ENCODE assay signal across 8 cellular contexts in the genomic region with DNA sequence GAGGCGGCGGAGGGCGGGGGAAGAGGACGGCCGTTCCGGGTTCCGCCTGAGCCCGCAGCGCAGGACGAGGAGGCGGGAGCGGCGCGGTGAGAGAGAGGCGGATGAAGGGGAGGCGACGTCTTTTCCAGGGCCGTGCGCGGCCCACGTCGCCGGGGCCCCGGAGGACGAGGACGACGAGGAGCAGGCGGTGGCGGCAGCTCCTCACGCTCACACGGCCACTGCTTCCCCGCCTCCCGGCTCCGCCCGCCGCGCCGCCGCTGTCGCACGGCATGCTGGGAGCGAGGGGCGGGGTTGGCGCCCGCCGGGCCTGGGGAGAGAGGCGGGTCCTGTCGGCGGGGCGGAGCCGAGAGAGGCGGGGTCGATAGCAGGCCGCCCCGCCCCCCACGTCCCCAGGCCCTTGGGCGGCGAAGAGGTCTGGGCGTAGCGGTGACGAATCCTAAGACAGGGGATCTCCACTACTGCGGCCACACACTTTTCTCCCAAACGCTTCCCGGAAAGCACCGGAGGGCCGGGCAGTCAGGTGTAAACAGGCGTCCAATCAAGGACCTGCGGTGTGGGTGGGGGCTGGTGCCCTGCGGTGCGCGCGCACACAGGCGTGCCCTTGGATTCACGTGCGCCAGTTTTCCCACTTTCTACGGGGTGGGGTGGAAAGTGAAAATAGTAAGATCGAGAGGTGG. TPM values are rescaled to one million over a fixed set of nuclear protein-coding genes. Genes with fewer than 3 reads are reported as not detected.
A peak's percentile ranks its signal among the peaks of the same experiment; 100 is the strongest.
DNase-seq lines count a peak whose midpoint lies in the region; ATAC-seq, FAIRE-seq and TF ChIP-seq lines count a peak whose summit lies in the region.
"Not testable (repeated sequence)": the region's sequence is repeated elsewhere in the genome, so short reads cannot be mapped to it uniquely, and the experiment has no call there.

SMG1 (minus strand) TSS at position 220 of the 677 bp plus-strand sequence. CDS start 367 bp downstream, outside the sequence.

- peak; percentile 79 for ATAC-seq in HG03175 (IDR thresholded peaks at IDR 0.05; ENCODE audit: unreplicated experiment)
- peak; percentile 94 for ATAC-seq in WTC11

- H3K36me3 Mint-ChIP-seq in WTC11: not testable (repeated sequence)

- H3K9me3 Mint-ChIP-seq in WTC11: not testable (repeated sequence)

- peak within 1 kb of the TSS; percentile 62 for H3K4me3 ChIP-seq in bronchial epithelial cell (ENCODE audit: low read depth, low read length)
- H3K4me3 ChIP-seq in small intestine (ENCODE audit: low read depth in 1 of 2, low read length in 2 of 2): peak within 1 kb of the TSS; percentile 57 to 87

- TF ChIP-seq CTCF in WTC11 (IDR thresholded peaks at IDR 0.05); bronchial epithelial cell (IDR thresholded peaks at IDR 0.05; ENCODE audit: insufficient read depth, low read length, severe bottlenecking): not testable (repeated sequence)

- POLR2A ChIA-PET in WTC11 (lab: Charles Lee): interaction anchor here (1.1 kb wide), 1 partner anchor 11 kb away, joined by 3 read pairs; no protein-coding TSS in a partner anchor

- TF ChIP-seq POLR2A in GM18951 (IDR thresholded peaks at IDR 0.05; ENCODE audit: extremely low read depth, insufficient read depth, insufficient read length): peak; percentile 76

- not testable (repeated sequence) for H3K27me3 ChIP-seq in bronchial epithelial cell (ENCODE audit: control insufficient read depth, insufficient read depth, low read length); small intestine (ENCODE audit: control insufficient read depth in 2 of 2, insufficient read depth in 2 of 2, low read length in 2 of 2)

- not testable (repeated sequence) for H3K9me3 ChIP-seq in small intestine (ENCODE audit: control insufficient read depth, low read depth)

- DNase-seq in AG08396 (ENCODE audit: low spot score): peak; percentile 92
- DNase-seq in NCI-H2227 treated with DMSO at 0.1 percent for 48 hours (lab: John Stamatoyannopoulos, UW): peak; percentile 93
- peak; percentile 92 for DNase-seq in WTC11 (ENCODE audit: low spot score)
- DNase-seq in bronchial epithelial cell (ENCODE audit: low read depth): peak; percentile 95
- peak; percentile 85 for DNase-seq in iPS-NIHi11 (ENCODE audit: low spot score)
- DNase-seq in small intestine: peak; percentile 98

- WGBS in small intestine, 3 donors: 0 to 1% (median 0%) methylated on average over 51 to 77 of the region's 77 CpGs

- in situ Hi-C loops in GM18951 (cut with MboI; ENCODE audit: low sequenced_read_pairs, unreplicated experiment): not testable (repeated sequence)

- not testable (repeated sequence) for H3K27me3 Mint-ChIP-seq in WTC11 (ENCODE audit: low read depth)

- H3K4me1 ChIP-seq in small intestine (ENCODE audit: control insufficient read depth in 2 of 2, insufficient read depth in 1 of 2, low read depth in 1 of 2, low read length in 1 of 2): not testable (repeated sequence)

- FAIRE-seq in bronchial epithelial cell (lab: Jason Lieb, UNC); small intestine (lab: Jason Lieb, UNC): not testable (repeated sequence)

- peak within 1 kb of the TSS; percentile 90 to 98 for H3K27ac ChIP-seq in small intestine (ENCODE audit: low read depth in 1 of 2, low read length in 1 of 2)

- peak within 1 kb of the TSS; percentile 99 for H3K27ac Mint-ChIP-seq in WTC11

- peaks cover 21% of the 10 kb centered on the region for H3K4me1 Mint-ChIP-seq in WTC11

- CTCF ChIA-PET in WTC11 (lab: Charles Lee): interaction anchor here (1.6 kb wide), 1 partner anchor 125 kb away, joined by 4 read pairs; the partner anchor contains the start of gene ARL6IP1

- not testable (repeated sequence) for H3K36me3 ChIP-seq in bronchial epithelial cell (ENCODE audit: control insufficient read depth, insufficient read depth, low read length); small intestine (ENCODE audit: control insufficient read depth in 2 of 2, insufficient read depth in 2 of 2, low read length in 2 of 2)

- peak within 1 kb of the TSS; percentile 94 for H3K4me3 Mint-ChIP-seq in WTC11

TF ChIP-seq in WTC11, 78 proteins besides CTCF, POLR2A, EP300 and RAD21:
- TF ChIP-seq, protein P1, sequence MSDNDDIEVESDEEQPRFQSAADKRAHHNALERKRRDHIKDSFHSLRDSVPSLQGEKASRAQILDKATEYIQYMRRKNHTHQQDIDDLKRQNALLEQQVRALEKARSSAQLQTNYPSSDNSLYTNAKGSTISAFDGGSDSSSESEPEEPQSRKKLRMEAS (CRISPR knock-in tag; IDR thresholded peaks at IDR 0.05): peak; percentile 90
- TF ChIP-seq FOXP4 (CRISPR knock-in tag; IDR thresholded peaks at IDR 0.05) (peak; percentile 46), KAT7 (CRISPR knock-in tag; IDR thresholded peaks at IDR 0.05; ENCODE audit: borderline replicate concordance) (peak; percentile 74; the same call in 1 of the 2 replicates), TEAD1 (CRISPR knock-in tag; IDR thresholded peaks at IDR 0.05) (peak; percentile 18; the same call in 1 of the 2 replicates), GABPB1 (CRISPR knock-in tag; IDR thresholded peaks at IDR 0.05) (peak; percentile 80), NFYB (CRISPR knock-in tag; conservative IDR thresholded peaks at IDR 0.05; ENCODE audit: low read depth) (peak; percentile 82), ELF4 (CRISPR knock-in tag; IDR thresholded peaks at IDR 0.05; ENCODE audit: low read depth) (0 out of 2 replicates have a peak, but pooled peaks have one; percentile 7), FOXK1 (CRISPR knock-in tag; IDR thresholded peaks at IDR 0.05) (peak; percentile 56; the same call in 1 of the 2 replicates), SP1 (CRISPR knock-in tag; conservative IDR thresholded peaks at IDR 0.05) (peak; percentile 82), USF1 (CRISPR knock-in tag; IDR thresholded peaks at IDR 0.05) (peak; percentile 83; the same call in 1 of the 2 replicates), ETV6 (CRISPR knock-in tag; IDR thresholded peaks at IDR 0.05) (0 out of 2 replicates have a peak, but pooled peaks have one; percentile 14)
- TF ChIP-seq, protein P2, sequence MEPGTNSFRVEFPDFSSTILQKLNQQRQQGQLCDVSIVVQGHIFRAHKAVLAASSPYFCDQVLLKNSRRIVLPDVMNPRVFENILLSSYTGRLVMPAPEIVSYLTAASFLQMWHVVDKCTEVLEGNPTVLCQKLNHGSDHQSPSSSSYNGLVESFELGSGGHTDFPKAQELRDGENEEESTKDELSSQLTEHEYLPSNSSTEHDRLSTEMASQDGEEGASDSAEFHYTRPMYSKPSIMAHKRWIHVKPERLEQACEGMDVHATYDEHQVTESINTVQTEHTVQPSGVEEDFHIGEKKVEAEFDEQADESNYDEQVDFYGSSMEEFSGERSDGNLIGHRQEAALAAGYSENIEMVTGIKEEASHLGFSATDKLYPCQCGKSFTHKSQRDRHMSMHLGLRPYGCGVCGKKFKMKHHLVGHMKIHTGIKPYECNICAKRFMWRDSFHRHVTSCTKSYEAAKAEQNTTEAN (CRISPR knock-in tag; IDR thresholded peaks at IDR 0.05): 0 out of 2 replicates have a peak, but pooled peaks have one; percentile 18
- TF ChIP-seq, protein P3, sequence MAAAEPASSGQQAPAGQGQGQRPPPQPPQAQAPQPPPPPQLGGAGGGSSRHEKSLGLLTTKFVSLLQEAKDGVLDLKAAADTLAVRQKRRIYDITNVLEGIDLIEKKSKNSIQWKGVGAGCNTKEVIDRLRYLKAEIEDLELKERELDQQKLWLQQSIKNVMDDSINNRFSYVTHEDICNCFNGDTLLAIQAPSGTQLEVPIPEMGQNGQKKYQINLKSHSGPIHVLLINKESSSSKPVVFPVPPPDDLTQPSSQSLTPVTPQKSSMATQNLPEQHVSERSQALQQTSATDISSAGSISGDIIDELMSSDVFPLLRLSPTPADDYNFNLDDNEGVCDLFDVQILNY (CRISPR knock-in tag; IDR thresholded peaks at IDR 0.05): peak; percentile 34; the same call in 1 of the 2 replicates
- TF ChIP-seq, protein P4, sequence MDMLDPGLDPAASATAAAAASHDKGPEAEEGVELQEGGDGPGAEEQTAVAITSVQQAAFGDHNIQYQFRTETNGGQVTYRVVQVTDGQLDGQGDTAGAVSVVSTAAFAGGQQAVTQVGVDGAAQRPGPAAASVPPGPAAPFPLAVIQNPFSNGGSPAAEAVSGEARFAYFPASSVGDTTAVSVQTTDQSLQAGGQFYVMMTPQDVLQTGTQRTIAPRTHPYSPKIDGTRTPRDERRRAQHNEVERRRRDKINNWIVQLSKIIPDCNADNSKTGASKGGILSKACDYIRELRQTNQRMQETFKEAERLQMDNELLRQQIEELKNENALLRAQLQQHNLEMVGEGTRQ (CRISPR knock-in tag; IDR thresholded peaks at IDR 0.05): peak; percentile 83
TF ChIP-seq in WTC11: peak in this region for 14; not testable (repeated sequence) for 64.

RNA-seq across cellular contexts. Expression of gene SMG1, which starts in this region (rescaled TPM):
- 67.3 to 80.8 TPM (median 72.2 TPM) in 3 replicates for total RNA-seq in WTC11 (2021)
- total RNA-seq in bronchial epithelial cell: 67.1 and 68.9 TPM in 2 replicates
- 10 to 100 TPM in 2 of 3 donors, 1 to 10 TPM in 1; 9.2 to 12.3 (median 11.9) TPM for polyA plus RNA-seq in small intestine

Comparison
In these comparisons a context has a peak if more than half of its experiments do, and no peak if none do; other contexts are left out.
1. Peak in every context shown above with its lines: DNase-seq, ATAC-seq, H3K4me3 ChIP-seq and H3K27ac ChIP-seq.